In genomic region chr5:41843456-41844112, GRCh38 we compare ENCODE assay signal across 9 cellular contexts. TPM values are rescaled to one million over a fixed set of nuclear protein-coding genes. Genes with fewer than 3 reads are reported as not detected.
DNase-seq lines count a peak whose midpoint lies in the region; TF ChIP-seq lines count a peak whose summit lies in the region.
"Had no signal": no experiment of that assay in that cellular context is flagged by ENCODE, and none has a peak within 500 bp of the region (broad histone marks: within the 10 kb centered on the region; RNA-seq: fewer than 3 reads in every experiment).

No MANE protein-coding gene starts in this region.

- H3K4me3 ChIP-seq in PC-9: no peak overlapping the region
- H3K4me3 ChIP-seq in dorsolateral prefrontal cortex: peak overlapping the region in 4 of 59 donors; percentile 4 to 37 (median 20)
- no peak overlapping the region for H3K4me3 ChIP-seq in mesenchymal stem cell (ENCODE audit: insufficient read depth in 1 of 2, low read depth in 1 of 2, low read length in 2 of 2)

- H3K23ac ChIP-seq in H9 (ENCODE audit: insufficient read length, low read depth, low read length): no peak overlapping the region
- H3K23ac ChIP-seq in mesenchymal stem cell (ENCODE audit: low read length in 2 of 2): no peak overlapping the region

- H2BK5ac ChIP-seq in H9 (ENCODE audit: insufficient read length, low read length) (no peak overlapping the region), mesenchymal stem cell (ENCODE audit: low read depth, low read length, poor library complexity, severe bottlenecking) (no peak overlapping the region)

- H3K9me3 Mint-ChIP-seq in activated CD4-positive, alpha-beta T cell treated with anti-CD3 and anti-CD28 coated beads, Interleukin-2, amount 10 ng/mL, durations not matched to agents 7 days and 5 days: no peaks in the 10 kb centered on the region
- peaks cover 0 to 1% of the 10 kb centered on the region in 2 experiments; a peak in 1 of 5 replicates for H3K9me3 Mint-ChIP-seq in H9
- H3K9me3 Mint-ChIP-seq: dendritic cell treated with granulocyte-macrophage colony-stimulating factor and Interleukin-4, amounts not matched to agents 40 ng/mL and 50 ng/mL, for 4 days had no signal

- H4K20me1 ChIP-seq in H9 (ENCODE audit: control insufficient read depth, insufficient read depth, insufficient read length) (no peaks in the 10 kb centered on the region), PC-9 (ENCODE audit: insufficient read depth) (no peaks in the 10 kb centered on the region)

- no peaks in the 10 kb centered on the region for H3K27me3 Mint-ChIP-seq in activated CD4-positive, alpha-beta T cell treated with anti-CD3 and anti-CD28 coated beads, Interleukin-2, amount 10 ng/mL, durations not matched to agents 7 days and 5 days
- H3K27me3 Mint-ChIP-seq in H9 (ENCODE audit: low read depth): no peaks in the 10 kb centered on the region
- H3K27me3 Mint-ChIP-seq: dendritic cell treated with granulocyte-macrophage colony-stimulating factor and Interleukin-4, amounts not matched to agents 40 ng/mL and 50 ng/mL, for 4 days had no signal

- no peaks in the 10 kb centered on the region for H3K23me2 ChIP-seq in H9 (ENCODE audit: insufficient read length, low read depth, low read length, poor library complexity, severe bottlenecking)

- no peaks in the 10 kb centered on the region for H3K36me3 ChIP-seq in PC-9 (ENCODE audit: low read depth)
- H3K36me3 ChIP-seq in mesenchymal stem cell (ENCODE audit: control insufficient read depth in 1 of 2, insufficient read depth in 2 of 2, low read depth in 1 of 2, low read length in 2 of 2): peaks cover 2 to 32% of the 10 kb centered on the region in 2 experiments

- intact Hi-C loops in PC-9 (cut with micrococcal nuclease; ENCODE audit: unreplicated experiment): loop anchor here (1.0 to 5.0 kb wide), 5 partner anchors 135 to 939 kb away; no protein-coding TSS in a partner anchor
- intact Hi-C loops in dorsolateral prefrontal cortex (cut with DNase I): loop anchor here (2.0 to 10.0 kb wide), 3 partner anchors 575 to 941 kb away; no protein-coding TSS in a partner anchor

- H3K18ac ChIP-seq in H9 (ENCODE audit: insufficient read length, low read depth, low read length): no peak overlapping the region
- no peak overlapping the region for H3K18ac ChIP-seq in mesenchymal stem cell (ENCODE audit: low read depth in 1 of 2, low read length in 2 of 2)

- peaks cover 28% of the 10 kb centered on the region for H3K36me3 Mint-ChIP-seq in activated CD4-positive, alpha-beta T cell treated with anti-CD3 and anti-CD28 coated beads, Interleukin-2, amount 10 ng/mL, durations not matched to agents 7 days and 5 days (ENCODE audit: low read depth)
- peaks cover 3 to 11% (median 4%) of the 10 kb centered on the region in 3 experiments; a peak in 5 of 7 replicates for H3K36me3 Mint-ChIP-seq in H9 (ENCODE audit: insufficient read depth in 1 of 3, low read depth in 3 of 3)

- no peak overlapping the region for H4K8ac ChIP-seq in H9 (replicated peaks; ENCODE audit: insufficient read length, low read depth, low read length)
- no peak overlapping the region for H4K8ac ChIP-seq in mesenchymal stem cell (ENCODE audit: low read length)

- H3T11ph ChIP-seq in H9 (ENCODE audit: low read length): no peak overlapping the region

- H2AK5ac ChIP-seq in H9 (ENCODE audit: insufficient read length, low read length) (no peak overlapping the region), mesenchymal stem cell (ENCODE audit: low read length, severe bottlenecking) (no peak overlapping the region)

- H3K4me1 ChIP-seq in H9 (ENCODE audit: insufficient read depth, low read length): no peaks in the 10 kb centered on the region
- H3K4me1 ChIP-seq in PC-9 (replicated peaks; ENCODE audit: insufficient read depth): no peaks in the 10 kb centered on the region
- peaks cover 3% of the 10 kb centered on the region for H3K4me1 ChIP-seq in mesenchymal stem cell (ENCODE audit: control insufficient read depth, insufficient read depth, low read depth, low read length)

- H3K79me2 ChIP-seq in H9 (ENCODE audit: insufficient read depth, low read length) (no peaks in the 10 kb centered on the region), PC-9 (ENCODE audit: low read depth) (no peaks in the 10 kb centered on the region)

- H4K5ac ChIP-seq in H9 (ENCODE audit: insufficient read length, low read depth, low read length): no peak overlapping the region

- no TSS peak for BruUV-seq in PC-9 (replicated peaks; lab: Mats Ljungman, UMichigan)

- no CpG with 5 or more reads among the region's 5 CpGs for WGBS in H9 (ENCODE audit: extremely low coverage, insufficient read length, low lambda C conversion rate)
- WGBS in mesenchymal stem cell: 69% methylated on average over 2 of the region's 5 CpGs

- H3K4me1 Mint-ChIP-seq in activated CD4-positive, alpha-beta T cell treated with anti-CD3 and anti-CD28 coated beads, Interleukin-2, amount 10 ng/mL, durations not matched to agents 7 days and 5 days: no peaks in the 10 kb centered on the region
- no peaks in the 10 kb centered on the region for H3K4me1 Mint-ChIP-seq in H9

- H3K14ac ChIP-seq in H9 (ENCODE audit: insufficient read depth, low read length) (no peak overlapping the region), mesenchymal stem cell (ENCODE audit: low read length in 2 of 2) (no peak overlapping the region)

- no peak overlapping the region for H3K9ac ChIP-seq in H9 (ENCODE audit: extremely low read depth, insufficient read length, low read length)
- H3K9ac ChIP-seq in mesenchymal stem cell (ENCODE audit: low read length): no peak overlapping the region

- no peak overlapping the region for H2AFZ ChIP-seq in H9 (ENCODE audit: low read length)
- no peak overlapping the region for H2AFZ ChIP-seq in PC-9
- no peak overlapping the region for H2AFZ ChIP-seq in mesenchymal stem cell (ENCODE audit: low read depth, low read length)

- no peak overlapping the region for H3K4ac ChIP-seq in H9 (ENCODE audit: low read depth, low read length)
- H3K4ac ChIP-seq in mesenchymal stem cell (ENCODE audit: low read depth in 1 of 2, low read length in 2 of 2): no peak overlapping the region

- H3K79me1 ChIP-seq in H9 (ENCODE audit: insufficient read depth, low read depth, low read length, poor library complexity, severe bottlenecking) (no peaks in the 10 kb centered on the region), mesenchymal stem cell (replicated peaks; ENCODE audit: low read length, poor library complexity, severe bottlenecking) (no peaks in the 10 kb centered on the region)

- H3F3A ChIP-seq in PC-9 (ENCODE audit: insufficient read depth, low read depth): no peaks in the 10 kb centered on the region

- TF ChIP-seq CTCF in H9 (conservative IDR thresholded peaks at IDR 0.05) (peak; percentile 85), LNCAP (IDR thresholded peaks at IDR 0.05) (peak; percentile 80), PC-9 (conservative IDR thresholded peaks at IDR 0.05) (peak; percentile 96), dorsolateral prefrontal cortex (IDR thresholded peaks at IDR 0.05 in 54 of 56, conservative IDR thresholded peaks at IDR 0.05 in 2 of 56; ENCODE audit: low read depth in 1 of 56, partially characterized antibody in 56 of 56) (peak; percentile 52 to 90 (median 81))

- H3K4me3 Mint-ChIP-seq in activated CD4-positive, alpha-beta T cell treated with anti-CD3 and anti-CD28 coated beads, Interleukin-2, amount 10 ng/mL, durations not matched to agents 7 days and 5 days: no peak overlapping the region
- H3K4me3 Mint-ChIP-seq in H9: no peak overlapping the region
- H3K4me3 Mint-ChIP-seq: dendritic cell treated with granulocyte-macrophage colony-stimulating factor and Interleukin-4, amounts not matched to agents 40 ng/mL and 50 ng/mL, for 4 days had no signal

- CTCF ChIA-PET in activated CD4-positive, alpha-beta T cell treated with anti-CD3 and anti-CD28 coated beads, Interleukin-2, amount 10 ng/mL, durations not matched to agents 7 days and 5 days (lab: Charles Lee): interaction anchor here (0.6 to 1.9 kb wide), 5 partner anchors 12 to 24 kb away, joined by 3 to 7 read pairs (median 4); no protein-coding TSS in a partner anchor
- CTCF ChIA-PET in PC-9 (lab: Charles Lee): interaction anchor here (0.5 to 1.3 kb wide), 4 partner anchors 23 to 939 kb away, joined by 3 to 6 read pairs (median 4); no protein-coding TSS in a partner anchor

- H3K56ac ChIP-seq in H9 (ENCODE audit: insufficient read length, low read depth, low read length): no peak overlapping the region

- no peak overlapping the region for H4K91ac ChIP-seq in H9 (ENCODE audit: insufficient read length, low read depth, low read length)
- H4K91ac ChIP-seq in mesenchymal stem cell (ENCODE audit: low read length): no peak overlapping the region

- DNase-seq in activated CD4-positive, alpha-beta T cell treated with anti-CD3 and anti-CD28 coated beads, Interleukin-2, amount 10 ng/mL, durations not matched to agents 7 days and 5 days: peak; percentile 59
- DNase-seq in activated CD4-positive, alpha-beta T cell treated with anti-CD3 and anti-CD28 coated beads for 48 hours: no peak
- DNase-seq in H9 (no peak), PC-9 (peak; percentile 35 to 50), dorsolateral prefrontal cortex (peak in 2 of 10 donors; percentile 9 to 30), mesenchymal stem cell (peak; percentile 65)
- no peak for DNase-seq in stimulated activated CD8-positive, alpha-beta memory T cell treated with anti-CD3 and anti-CD28 coated beads, Interleukin-4, amount 100 ng/mL, for 48 hours

- H3K27ac ChIP-seq in H9 (ENCODE audit: insufficient read length, low read depth, low read length) (no peak overlapping the region), PC-9 (no peak overlapping the region), dorsolateral prefrontal cortex (peak overlapping the region in 12 of 59 donors; percentile 5 to 64 (median 28)), mesenchymal stem cell (ENCODE audit: low read length, poor library complexity, severe bottlenecking) (no peak overlapping the region)

- no peak overlapping the region for H3K4me2 ChIP-seq in H9 (ENCODE audit: insufficient read depth, insufficient read length, low read length)
- no peak overlapping the region for H3K4me2 ChIP-seq in PC-9
- no peak overlapping the region for H3K4me2 ChIP-seq in mesenchymal stem cell (ENCODE audit: low read length, poor library complexity, severe bottlenecking)

- H2BK120ac ChIP-seq in H9 (ENCODE audit: low read depth, low read length, poor library complexity, severe bottlenecking) (no peak overlapping the region), mesenchymal stem cell (ENCODE audit: low read depth, low read length) (no peak overlapping the region)

- H3K9me3 ChIP-seq in H9 (ENCODE audit: control insufficient read depth, low read depth, low read length) (no peaks in the 10 kb centered on the region), PC-9 (ENCODE audit: insufficient read depth, low read depth) (no peaks in the 10 kb centered on the region), mesenchymal stem cell (ENCODE audit: control insufficient read depth, low read length) (no peaks in the 10 kb centered on the region)

- H3K27me3 ChIP-seq in H9 (ENCODE audit: insufficient read depth, low read length): no peaks in the 10 kb centered on the region
- no peaks in the 10 kb centered on the region for H3K27me3 ChIP-seq in PC-9 (ENCODE audit: insufficient read depth, low read depth)
- H3K27me3 ChIP-seq in dorsolateral prefrontal cortex: no peaks in the 10 kb centered on the region
- H3K27me3 ChIP-seq in mesenchymal stem cell (ENCODE audit: control insufficient read depth in 1 of 2, insufficient read depth in 1 of 2, low read length in 2 of 2): no peaks in the 10 kb centered on the region

- H3K27ac Mint-ChIP-seq in activated CD4-positive, alpha-beta T cell treated with anti-CD3 and anti-CD28 coated beads, Interleukin-2, amount 10 ng/mL, durations not matched to agents 7 days and 5 days: no peak overlapping the region
- no peak overlapping the region for H3K27ac Mint-ChIP-seq in H9
- H3K27ac Mint-ChIP-seq: dendritic cell treated with granulocyte-macrophage colony-stimulating factor and Interleukin-4, amounts not matched to agents 40 ng/mL and 50 ng/mL, for 4 days had no signal

- H2BK12ac ChIP-seq in H9 (ENCODE audit: insufficient read length, low read depth, low read length): no peak overlapping the region
- no peak overlapping the region for H2BK12ac ChIP-seq in mesenchymal stem cell (ENCODE audit: low read length in 2 of 2)

- no peak overlapping the region for H2BK20ac ChIP-seq in H9 (ENCODE audit: low read depth, low read length, poor library complexity, severe bottlenecking)

- no peak overlapping the region for H2BK15ac ChIP-seq in H9 (ENCODE audit: low read depth, low read length)
- H2BK15ac ChIP-seq in mesenchymal stem cell (ENCODE audit: low read depth, poor library complexity, severe bottlenecking): no peak overlapping the region

- POLR2A ChIA-PET in activated CD4-positive, alpha-beta T cell treated with anti-CD3 and anti-CD28 coated beads, Interleukin-2, amount 10 ng/mL, durations not matched to agents 7 days and 5 days (lab: Charles Lee): no interaction called here
- POLR2A ChIA-PET in PC-9 (lab: Charles Lee; ENCODE audit: unreplicated experiment): no interaction called here

- no peaks in the 10 kb centered on the region for H3K9me2 ChIP-seq in PC-9 (ENCODE audit: insufficient read depth)

RNA-seq across cellular contexts. Expression of gene OXCT1, which starts 26.6 kb away (rescaled TPM):
- 10 to 100 TPM; 58.7 to 59.9 TPM for total RNA-seq in activated CD4-positive, alpha-beta T cell treated with anti-CD3 and anti-CD28 coated beads, Interleukin-2, amount 10 ng/mL, durations not matched to agents 7 days and 5 days
- total RNA-seq in H9 (2021) (25.6 and 26.3 TPM in 2 replicates), PC-9 (2021) (22.5 and 29.7 TPM in 2 replicates), dorsolateral prefrontal cortex (100 to 1,000 TPM in 13 of 120 experiments, 10 to 100 TPM in 107; 34.8 to 117 (median 79.4) TPM)
- polyA plus RNA-seq in mesenchymal stem cell (2013, experiment 1 of 2): 11.0 TPM
- 10.8 TPM for polyA plus RNA-seq in mesenchymal stem cell (2013, experiment 2 of 2)

Comparison
In these comparisons a context has a peak if more than half of its experiments do, and no peak if none do; other contexts are left out.
1. DNase-seq: peak in activated CD4-positive, alpha-beta T cell treated with anti-CD3 and anti-CD28 coated beads, Interleukin-2, amount 10 ng/mL, durations not matched to agents 7 days and 5 days (single experiment), PC-9 (2 of 2) and mesenchymal stem cell (single experiment); none in activated CD4-positive, alpha-beta T cell treated with anti-CD3 and anti-CD28 coated beads for 48 hours (single experiment), H9 (single experiment) and stimulated activated CD8-positive, alpha-beta memory T cell treated with anti-CD3 and anti-CD28 coated beads, Interleukin-4, amount 100 ng/mL, for 48 hours (single experiment).
2. Peak in every context shown above with its lines, with median percentiles within 50 percentile points of each other: CTCF ChIP-seq.